ENCODE assay signal across 21 cellular contexts in the genomic region with DNA sequence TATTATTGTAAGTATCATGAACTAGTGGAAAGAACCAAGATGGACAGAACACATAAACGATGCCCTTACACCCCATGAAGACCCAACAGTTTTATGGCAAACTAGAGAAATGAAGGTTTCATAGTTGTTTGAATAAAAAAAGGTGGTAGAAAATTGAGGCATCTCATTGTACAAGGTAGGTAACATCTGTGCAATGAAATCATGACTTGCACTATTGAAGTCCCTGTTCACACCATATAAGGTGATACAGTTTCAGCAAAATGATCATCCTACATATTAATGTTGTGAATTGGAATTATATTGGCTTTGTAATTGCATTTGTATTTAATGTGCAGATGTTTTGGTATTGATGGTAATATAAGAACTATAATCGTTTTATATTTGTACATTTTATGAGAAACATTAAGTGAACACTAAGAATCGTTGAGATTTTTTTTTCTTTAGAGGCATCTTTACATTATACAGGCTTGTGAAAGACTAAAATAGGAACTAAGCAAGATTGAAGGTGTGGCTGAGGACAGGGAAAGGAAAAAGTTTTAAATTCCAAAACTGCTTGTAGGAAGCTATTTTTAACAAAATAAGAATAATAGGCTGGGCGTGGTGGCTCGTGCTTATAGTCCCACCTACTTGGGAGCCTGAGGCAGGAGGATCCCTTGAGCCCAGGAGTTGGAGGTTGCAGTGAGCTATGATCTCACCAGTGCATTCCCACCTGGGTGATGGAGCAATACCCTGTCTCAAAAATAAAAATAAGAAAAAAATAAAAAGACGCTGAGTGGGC. TPM values are rescaled to one million over a fixed set of nuclear protein-coding genes. Genes with fewer than 3 reads are reported as not detected.
DNase-seq lines count a peak whose midpoint lies in the region; ATAC-seq, FAIRE-seq and TF ChIP-seq lines count a peak whose summit lies in the region.
"Had no signal": no experiment of that assay in that cellular context is flagged by ENCODE, and none has a peak within 500 bp of the region (broad histone marks: within the 10 kb centered on the region; RNA-seq: fewer than 3 reads in every experiment).

No MANE protein-coding gene starts in this region.

- in situ Hi-C loops in HepG2 (cut with HindIII; ENCODE audit: extremely low pct_ligation_motif_present, low pct_unique_long_range_greater_than_20kb): no loop called here

- peaks cover 6% of the 10 kb centered on the region for H3K79me2 ChIP-seq in HepG2 (ENCODE audit: insufficient read depth, low read length)

- H3K4me3 ChIP-seq in HepG2 (replicated peaks in 1 of 3; ENCODE audit: insufficient read depth in 1 of 3, low read depth in 2 of 3, low read length in 3 of 3) (no peak overlapping the region), right lobe of liver (no peak overlapping the region), psoas muscle (no peak overlapping the region)
- H3K4me3 ChIP-seq: GM23338 had no signal

- H3K27ac Mint-ChIP-seq in nephron: peak overlapping the region in 2 of 3 experiments; percentile 2 to 89
- H3K27ac Mint-ChIP-seq in type B pancreatic cell: peak overlapping the region; percentile 66
- H3K27ac Mint-ChIP-seq: CD4-positive, alpha-beta T cell; HFFc6 had no signal

- no peak for TF ChIP-seq POLR2A in HepG2 (IDR thresholded peaks at IDR 0.05; ENCODE audit: insufficient read depth in 1 of 2, low read depth in 2 of 2, low read length in 2 of 2)
- no peak for TF ChIP-seq POLR2A in right lobe of liver (IDR thresholded peaks at IDR 0.05)

- no peaks in the 10 kb centered on the region for H4K20me1 ChIP-seq in HepG2 (ENCODE audit: insufficient read depth, low read length)

- H3K36me3 Mint-ChIP-seq in nephron (ENCODE audit: low read depth) (no peaks in the 10 kb centered on the region), type B pancreatic cell (peaks cover 11% of the 10 kb centered on the region)

- no peak for ATAC-seq in HepG2
- ATAC-seq in right lobe of liver: no peak
- no peak for ATAC-seq in psoas muscle
- ATAC-seq: GM23338, HCT116 had no signal

- H2AFZ ChIP-seq in HepG2 (ENCODE audit: low read length): no peak overlapping the region
- H2AFZ ChIP-seq: GM23338 had no signal

- no TSS peak for BruUV-seq in HepG2 (replicated peaks; lab: Mats Ljungman, UMichigan)

- FAIRE-seq in HepG2 (lab: Jason Lieb, UNC): no peak
- FAIRE-seq: H54 had no signal

- no peak for TF ChIP-seq EP300 in HepG2 (IDR thresholded peaks at IDR 0.05; ENCODE audit: low read depth in 2 of 2, low read length in 2 of 2)
- no peak for TF ChIP-seq EP300 in HepG2 (CRISPR knock-in tag; IDR thresholded peaks at IDR 0.05; ENCODE audit: borderline replicate concordance)

- H3K4me1 ChIP-seq in HepG2 (ENCODE audit: insufficient read depth, low read length) (peaks cover 50% of the 10 kb centered on the region), right lobe of liver (peaks cover 0 to 36% (median 15%) of the 10 kb centered on the region in 4 donors), psoas muscle (no peaks in the 10 kb centered on the region)
- H3K4me1 ChIP-seq: BE2C had no signal

- POLR2A ChIA-PET in HepG2 (lab: Yijun Ruan, JAX): no interaction called here

- no peak overlapping the region for H3K4me2 ChIP-seq in HepG2 (ENCODE audit: low read depth, low read length)
- H3K4me2 ChIP-seq: GM23338 had no signal

- TF ChIP-seq CTCF in HepG2 (CRISPR knock-in tag; IDR thresholded peaks at IDR 0.05) (no peak), right lobe of liver (IDR thresholded peaks at IDR 0.05) (no peak), nephron (IDR thresholded peaks at IDR 0.05; ENCODE audit: unreplicated experiment in 3 of 3) (no peak), type B pancreatic cell (conservative IDR thresholded peaks at IDR 0.05) (no peak), psoas muscle (IDR thresholded peaks at IDR 0.05) (no peak)

- no peak overlapping the region for H3K4me3 Mint-ChIP-seq in nephron
- no peak overlapping the region for H3K4me3 Mint-ChIP-seq in type B pancreatic cell
- H3K4me3 Mint-ChIP-seq: CD4-positive, alpha-beta T cell; GM23338; HFFc6 had no signal

- TF ChIP-seq RAD21 in HepG2 (CRISPR knock-in tag; IDR thresholded peaks at IDR 0.05): no peak

- H3K4me1 Mint-ChIP-seq in nephron (peaks cover 56% of the 10 kb centered on the region), type B pancreatic cell (ENCODE audit: unreplicated experiment) (peaks cover 46% of the 10 kb centered on the region)

- no peak for DNase-seq in HepG2 (ENCODE audit: low spot score)
- no peak for DNase-seq in right lobe of liver
- DNase-seq in RPMI8226: peak; percentile 71
- no peak for DNase-seq in type B pancreatic cell (ENCODE audit: extremely low spot score, unreplicated experiment)
- DNase-seq in NCI-H128 (lab: John Stamatoyannopoulos, UW; ENCODE audit: unreplicated experiment): no peak
- no peak for DNase-seq in activated CD4-positive, alpha-beta T cell treated with anti-CD3 and anti-CD28 coated beads for 1 hour
- no peak for DNase-seq in psoas muscle
- DNase-seq: ACHN; BE2C; Caco-2; CD4-positive, alpha-beta T cell; DMS153; DMS79; GF-D8; HFFc6; KBM-7 had no signal

- H3K36me3 ChIP-seq in HepG2 (replicated peaks in 1 of 2; ENCODE audit: control insufficient read depth in 1 of 2, insufficient read depth in 2 of 2, low read length in 2 of 2) (no peaks in the 10 kb centered on the region), right lobe of liver (no peaks in the 10 kb centered on the region), psoas muscle (ENCODE audit: insufficient read depth in 1 of 2, low read depth in 1 of 2) (no peaks in the 10 kb centered on the region)
- H3K36me3 ChIP-seq: BE2C had no signal

- intact Hi-C loops in HepG2 (cut with micrococcal nuclease; ENCODE audit: unreplicated experiment) (loop anchor here (5.0 kb wide), 1 partner anchor 33 kb away; no protein-coding TSS in a partner anchor), right lobe of liver (cut with DNase I) (no loop called here), psoas muscle (cut with DNase I) (no loop called here)

- no peak overlapping the region for H3K9ac ChIP-seq in HepG2 (ENCODE audit: insufficient read depth, low read depth, low read length)

- H3K9me3 Mint-ChIP-seq in nephron (no peaks in the 10 kb centered on the region), type B pancreatic cell (peaks cover 11% of the 10 kb centered on the region)
- H3K9me3 Mint-ChIP-seq: CD4-positive, alpha-beta T cell; GM23338; HFFc6 had no signal

- H3K27me3 ChIP-seq in HepG2 (ENCODE audit: control insufficient read depth in 1 of 2, insufficient read depth in 2 of 2, low read length in 2 of 2) (no peaks in the 10 kb centered on the region), right lobe of liver (no peaks in the 10 kb centered on the region), psoas muscle (ENCODE audit: insufficient read depth in 3 of 3, low read length in 2 of 3) (no peaks in the 10 kb centered on the region)
- H3K27me3 ChIP-seq: BE2C had no signal

- H3K9me3 ChIP-seq in HepG2 (ENCODE audit: low read length): no peaks in the 10 kb centered on the region
- no peaks in the 10 kb centered on the region for H3K9me3 ChIP-seq in right lobe of liver
- H3K9me3 ChIP-seq in psoas muscle: no peaks in the 10 kb centered on the region
- H3K9me3 ChIP-seq: BE2C, Caco-2 had no signal

- CTCF ChIA-PET in HepG2 (lab: Yijun Ruan, JAX; ENCODE audit: low intra/inter-chr PET ratio, low total read pairs): no interaction called here

- H3K27me3 Mint-ChIP-seq in nephron (ENCODE audit: low read depth): peaks cover 2% of the 10 kb centered on the region
- no peaks in the 10 kb centered on the region for H3K27me3 Mint-ChIP-seq in type B pancreatic cell

- no peak overlapping the region for H3K27ac ChIP-seq in HepG2 (ENCODE audit: extremely low read length, insufficient read depth, low read length)
- no peak overlapping the region for H3K27ac ChIP-seq in right lobe of liver
- no peak overlapping the region for H3K27ac ChIP-seq in psoas muscle
- H3K27ac ChIP-seq: C4-2B had no signal

- 88% methylated on average over 6 of the region's 6 CpGs for WGBS in HepG2 (ENCODE audit: low lambda C conversion rate)
- whole genome bisulfite sequencing in right lobe of liver (ENCODE audit: insufficient coverage, low coverage, low lambda C conversion rate, missing lambda C conversion rate): 88% methylated on average over 6 of the region's 6 CpGs
- WGBS in psoas muscle, 3 donors: 82 to 85% (median 83%) methylated on average over 6 of the region's 6 CpGs

TF ChIP-seq in HepG2, 621 proteins besides CTCF, POLR2A, EP300 and RAD21:
- TF ChIP-seq NFE2L2 (IDR thresholded peaks at IDR 0.05; ENCODE audit: low read length) (peak; percentile 64), ZNF225 (CRISPR knock-in tag; IDR thresholded peaks at IDR 0.05) (no peak), HNRNPH1 (optimal IDR thresholded peaks at IDR 0.05; ENCODE audit: low read depth, low read length) (no peak)
TF ChIP-seq in HepG2: peak in this region for 1.

RNA-seq across cellular contexts. Expression of a gene that starts 48.5 kb away (rescaled TPM):
- total RNA-seq in HepG2 (2016; rRNA removed; fragmentation: Illumina TruSeq; extraction: Trizol) (15.6 and 16.2 TPM in 2 replicates), right lobe of liver (10 to 100 TPM; 23.6 to 54.5 (median 42.9) TPM), type B pancreatic cell (ENCODE audit: low replicate concordance) (11.8 and 16.9 TPM in 2 replicates), psoas muscle (1 to 10 TPM in 1 of 4 donors, under 1 TPM in 3; 0.37 to 2.2 (median 0.66) TPM)
- total RNA-seq in HepG2 (2016; cell fraction: cytosol; rRNA removed; fragmentation: Illumina TruSeq; extraction: Trizol; ENCODE audit: low read depth): 7.7 and 9.4 TPM in 2 replicates
- 14.2 and 15.2 TPM in 2 replicates for total RNA-seq in HepG2 (2016; cell fraction: insoluble cytoplasmic fraction; rRNA removed; fragmentation: Illumina TruSeq; extraction: Trizol)
- total RNA-seq in HepG2 (2016; cell fraction: membrane; rRNA removed; fragmentation: Illumina TruSeq; extraction: Trizol): 8.3 and 8.9 TPM in 2 replicates
- total RNA-seq in HepG2 (2016; cell fraction: nucleus; rRNA removed; fragmentation: Illumina TruSeq; extraction: Trizol): 15.2 and 18.4 TPM in 2 replicates
- polyA plus RNA-seq in HepG2 (2011; rRNA removed) (5.6 and 6.2 TPM in 2 replicates), psoas muscle (under 1 TPM; 0.18 to 0.29 (median 0.20) TPM)
- polyA plus RNA-seq in HepG2 (2011; cell fraction: cytosol; rRNA removed): 3.3 and 4.1 TPM in 2 replicates
- polyA plus RNA-seq in HepG2 (2011; cell fraction: nucleus; rRNA removed): 8.2 and 8.8 TPM in 2 replicates
- 5.6 and 8.0 TPM in 2 replicates for polyA plus RNA-seq in HepG2 (2012)
- 0.40 and 0.80 TPM in 2 replicates for polyA plus RNA-seq in HepG2 (2016; cell fraction: cytosol; fragmentation: Illumina TruSeq; extraction: Trizol; ENCODE audit: low read depth)
- 10.1 and 12.1 TPM in 2 replicates for polyA plus RNA-seq in HepG2 (2016; cell fraction: insoluble cytoplasmic fraction; fragmentation: Illumina TruSeq; extraction: Trizol; ENCODE audit: low read depth)
- polyA plus RNA-seq in HepG2 (2016; cell fraction: membrane; fragmentation: Illumina TruSeq; extraction: Trizol; ENCODE audit: low read depth): 1.1 and 1.4 TPM in 2 replicates
- polyA plus RNA-seq in HepG2 (2016; cell fraction: nucleus; fragmentation: Illumina TruSeq; extraction: Trizol; ENCODE audit: insufficient read depth, low read depth): 16.9 and 17.7 TPM in 2 replicates
- polyA minus RNA-seq in HepG2 (2011; rRNA and poly(A)+ RNA removed; ENCODE audit: low replicate concordance): 12.1 TPM in 1 of 2 replicates, not detected in the other
- 7.9 and 9.0 TPM in 2 replicates for polyA minus RNA-seq in HepG2 (2011; cell fraction: cytosol; rRNA and poly(A)+ RNA removed)
- polyA minus RNA-seq in HepG2 (2011; cell fraction: nucleus; rRNA and poly(A)+ RNA removed): 17.5 and 18.3 TPM in 2 replicates
- total RNA-seq: CD4-positive, alpha-beta T cell had no signal
